In genomic region chr12:79844693-79845092, GRCh38 we compare ENCODE assay signal across 12 cellular contexts.
DNase-seq lines count a peak whose midpoint lies in the region; TF ChIP-seq lines count a peak whose summit lies in the region.
"Had no signal": no experiment of that assay in that cellular context is flagged by ENCODE, and none has a peak within 500 bp of the region (broad histone marks: within the 10 kb centered on the region; RNA-seq: fewer than 3 reads in every experiment).

No MANE protein-coding gene starts in this region.

- TF ChIP-seq CTCF in fibroblast of pulmonary artery (IDR thresholded peaks at IDR 0.05; ENCODE audit: low read length, missing control alignments) = no peak

- no peaks in the 10 kb centered on the region for H3K27me3 Mint-ChIP-seq in T-helper 2 cell treated with Interferon-gamma antibody and Interleukin-4, amounts not matched to agents 5 μg/mL and 100 μg/mL, for 36 hours (ENCODE audit: low read depth)
- H3K27me3 Mint-ChIP-seq: naive B cell had no signal

- in situ Hi-C loops in SK-MEL-5 (cut with HindIII; ENCODE audit: low pct_unique_long_range_greater_than_20kb, low sequenced_read_pairs) = no loop called here

- H3K9me3 Mint-ChIP-seq in T-helper 2 cell treated with Interferon-gamma antibody and Interleukin-4, amounts not matched to agents 5 μg/mL and 100 μg/mL, for 36 hours = peaks cover 24% of the 10 kb centered on the region

- H3K36me3 Mint-ChIP-seq in T-helper 2 cell treated with Interferon-gamma antibody and Interleukin-4, amounts not matched to agents 5 μg/mL and 100 μg/mL, for 36 hours (ENCODE audit: low read depth) = peaks cover 52% of the 10 kb centered on the region

- H3K27ac Mint-ChIP-seq in T-helper 2 cell treated with Interferon-gamma antibody and Interleukin-4, amounts not matched to agents 5 μg/mL and 100 μg/mL, for 36 hours = peak overlapping the region; percentile 6

- no peak overlapping the region for H3K4me3 Mint-ChIP-seq in T-helper 2 cell treated with Interferon-gamma antibody and Interleukin-4, amounts not matched to agents 5 μg/mL and 100 μg/mL, for 36 hours
- H3K4me3 Mint-ChIP-seq: naive B cell had no signal

- DNase-seq in T-helper 2 cell treated with Interferon-gamma antibody and Interleukin-4, amounts not matched to agents 5 μg/mL and 100 μg/mL, for 36 hours (ENCODE audit: low spot score) = no peak
- no peak for DNase-seq in T-helper 2 cell
- peak; percentile 74 for DNase-seq in SK-MEL-5 (ENCODE audit: low read depth, low spot score)
- DNase-seq in fibroblast of pulmonary artery (ENCODE audit: low read depth) = peak; percentile 77
- DNase-seq in renal cortical epithelial cell (ENCODE audit: low read depth) = peak; percentile 83
- no peak for DNase-seq in activated CD4-positive, alpha-beta T cell treated with anti-CD3 and anti-CD28 coated beads, Interleukin-2, amount 50 U/mL, for 1 hour
- no peak for DNase-seq in SK-N-DZ (ENCODE audit: low spot score)
- DNase-seq in AML-193 (lab: John Stamatoyannopoulos, UW) = no peak
- DNase-seq: 8988T; naive B cell; stimulated activated CD4-positive, alpha-beta T cell treated with anti-CD3 and anti-CD28 coated beads, Interleukin-4, amount 100 ng/mL, for 1 hour; tibial artery had no signal

- peaks cover 39% of the 10 kb centered on the region for H3K4me1 Mint-ChIP-seq in T-helper 2 cell treated with Interferon-gamma antibody and Interleukin-4, amounts not matched to agents 5 μg/mL and 100 μg/mL, for 36 hours (ENCODE audit: low read depth)

- no peak overlapping the region for H3K4me3 ChIP-seq in fibroblast of pulmonary artery (replicated peaks; ENCODE audit: low read depth, low read length)
- H3K4me3 ChIP-seq: tibial artery had no signal

Comparison
In these comparisons a context has a peak if more than half of its experiments do, and no peak if none do; other contexts are left out.
1. DNase-seq: peak in SK-MEL-5 (single experiment), fibroblast of pulmonary artery (single experiment) and renal cortical epithelial cell (single experiment); none in T-helper 2 cell treated with Interferon-gamma antibody and Interleukin-4, amounts not matched to agents 5 μg/mL and 100 μg/mL, for 36 hours (single experiment), T-helper 2 cell (0 of 5), activated CD4-positive, alpha-beta T cell treated with anti-CD3 and anti-CD28 coated beads, Interleukin-2, amount 50 U/mL, for 1 hour (single experiment), SK-N-DZ (single experiment) and AML-193 (0 of 2).